In genomic region chr11:124746621-124747243, GRCh38 we compare ENCODE assay signal across 9 cellular contexts. TPM values are rescaled to one million over a fixed set of nuclear protein-coding genes. Genes with fewer than 3 reads are reported as not detected.
A peak's percentile ranks its signal among the peaks of the same experiment; 100 is the strongest.
DNase-seq lines count a peak whose midpoint lies in the region; ATAC-seq and TF ChIP-seq lines count a peak whose summit lies in the region.
"Had no signal": no experiment of that assay in that cellular context is flagged by ENCODE, and none has a peak within 500 bp of the region (broad histone marks: within the 10 kb centered on the region; RNA-seq: fewer than 3 reads in every experiment).

No MANE protein-coding gene starts in this region.

- H3K9ac ChIP-seq in fibroblast of lung (ENCODE audit: insufficient read depth, low read length): no peak overlapping the region
- H3K9ac ChIP-seq in subcutaneous abdominal adipose tissue (ENCODE audit: low read length in 5 of 5): peak overlapping the region in 2 of 5 donors; percentile 2 to 39

- TF ChIP-seq CTCF in fibroblast of lung (conservative IDR thresholded peaks at IDR 0.05 in 1 of 2, IDR thresholded peaks at IDR 0.05 in 1 of 2; ENCODE audit: low read depth in 1 of 2, low read length in 2 of 2): peak; percentile 54 to 64
- TF ChIP-seq CTCF in neural crest cell (conservative IDR thresholded peaks at IDR 0.05): peak; percentile 63

- peak overlapping the region; percentile 87 for H3K4me3 Mint-ChIP-seq in neural crest cell

- no peaks in the 10 kb centered on the region for H4K20me1 ChIP-seq in fibroblast of lung (ENCODE audit: control insufficient read depth, extremely low read depth, insufficient read depth, low read length)

- peaks cover 91% of the 10 kb centered on the region for H3K27me3 Mint-ChIP-seq in neural crest cell (ENCODE audit: low read depth)

- peak overlapping the region; percentile 95 for H3K4me2 ChIP-seq in fibroblast of lung (ENCODE audit: extremely low read depth, insufficient read depth, low read length)

- peak overlapping the region; percentile 38 for H3K27ac ChIP-seq in fibroblast of lung (ENCODE audit: insufficient read depth, low read length)
- H3K27ac ChIP-seq in subcutaneous abdominal adipose tissue (ENCODE audit: low read depth, low read length): peak overlapping the region; percentile 41

- peak overlapping the region; percentile 88 for H2AFZ ChIP-seq in fibroblast of lung (ENCODE audit: low read length)

- no peaks in the 10 kb centered on the region for H3K36me3 ChIP-seq in fibroblast of lung (ENCODE audit: control insufficient read depth, insufficient read depth, low read length)
- H3K36me3 ChIP-seq in subcutaneous abdominal adipose tissue (ENCODE audit: control insufficient read depth in 5 of 5, insufficient read depth in 5 of 5, low read length in 5 of 5): peaks cover 0 to 5% (median 0%) of the 10 kb centered on the region in 5 donors

- H3K36me3 Mint-ChIP-seq in neural crest cell (ENCODE audit: low read depth): peaks cover 6% of the 10 kb centered on the region

- peak; percentile 92 for ATAC-seq in HG03039 (IDR thresholded peaks at IDR 0.05; ENCODE audit: unreplicated experiment)

- no peaks in the 10 kb centered on the region for H3K79me2 ChIP-seq in fibroblast of lung (ENCODE audit: control insufficient read depth, insufficient read depth, low read length)

- no peaks in the 10 kb centered on the region for H3K9me3 Mint-ChIP-seq in neural crest cell

- H3K9me3 ChIP-seq in fibroblast of lung (ENCODE audit: control insufficient read depth, insufficient read depth, low read depth, low read length) (no peaks in the 10 kb centered on the region), subcutaneous abdominal adipose tissue (ENCODE audit: control insufficient read depth in 5 of 5, low read length in 5 of 5) (no peaks in the 10 kb centered on the region)

- peaks cover 2% of the 10 kb centered on the region for H3K27me3 ChIP-seq in fibroblast of lung (ENCODE audit: control insufficient read depth, insufficient read depth, low read length)
- peaks cover 26 to 40% (median 31%) of the 10 kb centered on the region in 5 donors for H3K27me3 ChIP-seq in subcutaneous abdominal adipose tissue (ENCODE audit: control insufficient read depth in 5 of 5, insufficient read depth in 4 of 5, low read length in 5 of 5)

- H3K4me1 ChIP-seq in fibroblast of lung (ENCODE audit: control insufficient read depth, extremely low read depth, insufficient read depth, low read length) (peaks cover 9% of the 10 kb centered on the region), subcutaneous abdominal adipose tissue (ENCODE audit: control insufficient read depth in 5 of 5, insufficient read depth in 5 of 5, low read length in 5 of 5) (peaks cover 8 to 54% (median 32%) of the 10 kb centered on the region in 5 donors)

- peaks cover 21% of the 10 kb centered on the region for H3K4me1 Mint-ChIP-seq in neural crest cell

- no peak overlapping the region for H3K27ac Mint-ChIP-seq in neural crest cell (ENCODE audit: unreplicated experiment)

- peak overlapping the region; percentile 27 to 73 (median 52) for H3K4me3 ChIP-seq in fibroblast of lung (replicated peaks in 1 of 4; ENCODE audit: control extremely low read depth in 1 of 4, insufficient read depth in 1 of 4, low read depth in 3 of 4, low read length in 4 of 4)
- peak overlapping the region; percentile 71 to 86 (median 76) for H3K4me3 ChIP-seq in subcutaneous abdominal adipose tissue (ENCODE audit: low read depth in 1 of 5, low read length in 5 of 5)

- DNase-seq in NCI-H345 (lab: John Stamatoyannopoulos, UW) (peak; percentile 43), NCI-H345 treated with DMSO at 0.1 percent for 48 hours (lab: John Stamatoyannopoulos, UW; ENCODE audit: unreplicated experiment) (no peak), NCI-H69 (lab: John Stamatoyannopoulos, UW) (peak; percentile 79), fibroblast of lung (ENCODE audit: low read depth in 2 of 2) (peak; percentile 58 to 76), neural crest cell (ENCODE audit: low read depth, low spot score) (no peak)
- DNase-seq in activated T-cell treated with anti-CD3 and anti-CD28 coated beads, Interleukin-2, amount 50 U/mL, for 1 hour: peak; percentile 83
- DNase-seq: DND-41 had no signal

RNA-seq across cellular contexts. Expression of gene VSIG2, which starts 5.3 kb away (rescaled TPM):
- not detected in 2 replicates for total RNA-seq in fibroblast of lung
- polyA plus RNA-seq in fibroblast of lung: 0.06 TPM in 1 of 2 replicates, not detected in the other
- polyA plus RNA-seq in fibroblast of lung (2012): 0.09 and 0.15 TPM in 2 replicates
- not detected in 2 replicates for polyA minus RNA-seq in fibroblast of lung (ENCODE audit: low replicate concordance)
- not detected in 2 replicates for total RNA-seq in neural crest cell

RNA-seq across cellular contexts. Expression of gene NRGN, which starts 7.0 kb away (rescaled TPM):
- 0.17 TPM in 1 of 2 replicates, not detected in the other for total RNA-seq in fibroblast of lung
- polyA plus RNA-seq in fibroblast of lung: 4.9 and 10.8 TPM in 2 replicates
- 10.9 and 21.1 TPM in 2 replicates for polyA plus RNA-seq in fibroblast of lung (2012)
- 16.6 and 16.8 TPM in 2 replicates for polyA minus RNA-seq in fibroblast of lung (ENCODE audit: low replicate concordance)
- total RNA-seq in neural crest cell: 30.3 and 30.7 TPM in 2 replicates

RNA-seq across cellular contexts. Expression of gene ESAM, which starts 15.4 kb away (rescaled TPM):
- total RNA-seq in fibroblast of lung: under 0.01 and 0.26 TPM in 2 replicates
- 0.10 and 2.7 TPM in 2 replicates for polyA plus RNA-seq in fibroblast of lung
- polyA plus RNA-seq in fibroblast of lung (2012): 0.16 and 2.4 TPM in 2 replicates
- 2.6 TPM in 1 of 2 replicates, not detected in the other for polyA minus RNA-seq in fibroblast of lung (ENCODE audit: low replicate concordance)
- total RNA-seq in neural crest cell: 0.96 and 1.1 TPM in 2 replicates

RNA-seq across cellular contexts. Expression of gene MSANTD2, which starts 53.5 kb away (rescaled TPM):
- total RNA-seq in fibroblast of lung (6.2 and 6.3 TPM in 2 replicates), neural crest cell (28.7 and 29.0 TPM in 2 replicates)
- 5.6 and 6.6 TPM in 2 replicates for polyA plus RNA-seq in fibroblast of lung
- 3.9 and 4.2 TPM in 2 replicates for polyA plus RNA-seq in fibroblast of lung (2012)
- 1.1 and 1.6 TPM in 2 replicates for polyA minus RNA-seq in fibroblast of lung (ENCODE audit: low replicate concordance)

Comparison
In these comparisons a context has a peak if more than half of its experiments do, and no peak if none do; other contexts are left out.
1. DNase-seq: peak in NCI-H345 (single experiment), NCI-H69 (single experiment), activated T-cell treated with anti-CD3 and anti-CD28 coated beads, Interleukin-2, amount 50 U/mL, for 1 hour (single experiment) and fibroblast of lung (2 of 2); none in NCI-H345 treated with DMSO at 0.1 percent for 48 hours (single experiment) and neural crest cell (single experiment).
2. RNA of gene NRGN, which starts 7.0 kb away (total RNA-seq): 30.3 to 30.7 TPM in neural crest cell; 0.17 TPM in fibroblast of lung; every median in the first group is over 10 times any median in the second.